ENCODE assay signal across 16 cellular contexts in the genomic region with DNA sequence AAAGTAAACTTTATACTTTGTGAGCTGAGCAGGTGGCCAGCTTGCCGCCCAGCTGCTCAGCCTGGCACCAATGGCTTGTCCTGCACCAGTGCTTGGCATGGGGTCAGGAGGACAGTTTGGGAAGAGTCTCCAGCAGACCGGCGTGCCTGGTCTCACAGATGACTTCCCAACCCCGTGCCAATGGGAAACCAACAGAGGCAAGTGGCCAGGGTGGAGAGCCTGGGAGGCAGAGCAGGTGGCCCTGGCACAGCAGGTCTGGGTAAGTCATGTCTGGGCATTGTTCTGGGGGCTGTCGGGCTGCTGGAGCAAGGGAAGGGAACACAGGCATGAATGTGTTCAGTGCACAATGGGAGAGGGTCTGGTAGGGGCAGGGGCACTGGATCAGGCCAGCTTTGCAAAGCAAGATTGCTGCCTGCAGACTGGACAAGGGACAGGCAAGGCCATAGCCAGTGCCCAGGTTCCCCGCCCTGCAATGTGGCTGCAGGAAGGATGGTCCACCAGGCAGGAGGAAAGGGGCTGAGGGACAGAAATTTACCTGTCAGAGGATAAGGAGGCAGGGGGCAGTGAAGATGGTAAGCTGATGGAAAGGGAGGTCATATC.
"Had no signal": no experiment of that assay in that cellular context is flagged by ENCODE, and none has a peak within 500 bp of the region (broad histone marks: within the 10 kb centered on the region; RNA-seq: fewer than 3 reads in every experiment).

No MANE protein-coding gene starts in this region.

- H3K27ac Mint-ChIP-seq: activated CD4-positive, alpha-beta memory T cell treated with anti-CD3 and anti-CD28 coated beads, Interleukin-2, amount 10 ng/mL, durations not matched to agents 7 days and 5 days; activated naive CD8-positive, alpha-beta T cell; activated T-cell treated with anti-CD3 and anti-CD28 coated beads, Interleukin-2, amount 50 U/mL, for 72 hours; nephron progenitor cell; WTC11 had no signal

- H3K4me1 Mint-ChIP-seq: WTC11 had no signal

- ATAC-seq: activated T-cell treated with anti-CD3 and anti-CD28 coated beads, Interleukin-2, amount 50 U/mL, for 72 hours; foreskin keratinocyte; WTC11 had no signal

- H3K36me3 Mint-ChIP-seq: activated naive CD8-positive, alpha-beta T cell; WTC11 had no signal

- DNase-seq: activated CD4-positive, alpha-beta memory T cell treated with anti-CD3 and anti-CD28 coated beads, Interleukin-2, amount 10 ng/mL, durations not matched to agents 7 days and 5 days; activated CD4-positive, alpha-beta T cell treated with anti-CD3 and anti-CD28 coated beads for 4 hours; activated CD8-positive, alpha-beta memory T cell treated with anti-CD3 and anti-CD28 coated beads, Interleukin-2, amount 50 U/mL, for 48 hours; activated gamma-delta T cell; activated T-cell treated with anti-CD3 and anti-CD28 coated beads, Interleukin-2, amount 50 U/mL, for 72 hours; amniotic stem cell; central memory CD4-positive, alpha-beta T cell; effector memory CD4-positive, alpha-beta T cell; foreskin keratinocyte; mesenchymal stem cell; nephron progenitor cell; ovary; stimulated activated CD4-positive, alpha-beta T cell treated with anti-CD3 and anti-CD28 coated beads, Interleukin-12 subunit alpha, Interleukin-12 subunit beta, amount 100 ng/mL, for 4 hours; stimulated activated CD4-positive, alpha-beta T cell treated with anti-CD3 and anti-CD28 coated beads, Interleukin-2, amount 100 ng/mL, for 24 hours had no signal

- H3K9me3 Mint-ChIP-seq: activated CD4-positive, alpha-beta memory T cell treated with anti-CD3 and anti-CD28 coated beads, Interleukin-2, amount 10 ng/mL, durations not matched to agents 7 days and 5 days; activated T-cell treated with anti-CD3 and anti-CD28 coated beads, Interleukin-2, amount 50 U/mL, for 72 hours; nephron progenitor cell; WTC11 had no signal

- H3K4me3 Mint-ChIP-seq: activated CD4-positive, alpha-beta memory T cell treated with anti-CD3 and anti-CD28 coated beads, Interleukin-2, amount 10 ng/mL, durations not matched to agents 7 days and 5 days; activated naive CD8-positive, alpha-beta T cell; activated T-cell treated with anti-CD3 and anti-CD28 coated beads, Interleukin-2, amount 50 U/mL, for 72 hours; nephron progenitor cell; WTC11 had no signal
